In the genomic region with DNA sequence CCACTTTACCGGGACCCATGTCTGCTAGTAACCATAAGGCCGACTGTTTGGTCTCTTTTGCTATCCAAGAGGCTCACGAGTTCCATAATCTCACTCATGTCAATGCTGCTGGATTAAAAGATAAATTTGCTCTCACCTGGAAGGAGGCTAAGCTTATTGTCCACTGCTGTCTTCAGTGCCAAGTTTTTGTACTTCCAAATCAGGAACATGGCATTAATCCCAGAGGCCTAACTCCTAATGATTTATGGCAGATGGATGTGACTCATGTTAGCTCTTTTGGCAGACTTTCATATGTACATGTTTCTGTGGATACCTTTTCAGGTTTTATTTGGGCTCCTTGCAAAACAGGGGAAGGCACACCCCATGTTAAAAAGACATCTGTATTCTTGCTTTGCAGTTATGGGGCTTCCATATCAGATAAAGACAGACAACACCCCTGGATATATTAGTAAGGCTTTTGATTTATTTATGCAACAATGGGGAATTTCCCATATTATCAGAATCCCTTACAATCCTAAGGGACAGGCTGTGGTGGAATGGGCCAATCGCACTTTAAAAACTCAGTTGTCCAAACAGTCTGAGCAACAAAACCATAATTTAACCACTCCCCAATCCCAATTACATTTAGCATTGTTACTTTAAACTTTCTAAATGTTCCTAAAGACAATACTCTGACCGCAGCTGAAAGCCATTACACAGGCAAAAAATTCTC, we compare ENCODE assay signal across 14 cellular contexts.
A peak's percentile ranks its signal among the peaks of the same experiment; 100 is the strongest.
DNase-seq lines count a peak whose midpoint lies in the region; ATAC-seq, FAIRE-seq and TF ChIP-seq lines count a peak whose summit lies in the region.
"Had no signal": no experiment of that assay in that cellular context is flagged by ENCODE, and none has a peak within 500 bp of the region (broad histone marks: within the 10 kb centered on the region; RNA-seq: fewer than 3 reads in every experiment).

No MANE protein-coding gene starts in this region.

- DNase-seq in EL (peak; percentile 63), NCI-H2081 treated with DMSO at 0.1 percent for 48 hours (lab: John Stamatoyannopoulos, UW) (peak; percentile 45), bronchial epithelial cell (ENCODE audit: low read depth) (peak; percentile 90), erythroblast (lab: John Stamatoyannopoulos, UW) (no peak), left lobe of liver (ENCODE audit: low spot score) (no peak)
- DNase-seq in activated T-cell treated with anti-CD3 and anti-CD28 coated beads, Interleukin-2, amount 50 U/mL, for 24 hours = no peak
- no peak for DNase-seq in activated T-cell treated with anti-CD3 and anti-CD28 coated beads, Interleukin-2, amount 50 U/mL, for 1 hour
- DNase-seq: activated CD4-positive, alpha-beta T cell treated with anti-CD3 and anti-CD28 coated beads, Interleukin-2, amount 50 U/mL, for 4 hours; hypothalamus; naive thymus-derived CD8-positive, alpha-beta T cell; SIG-M5; stimulated activated CD4-positive, alpha-beta T cell treated with anti-CD3 and anti-CD28 coated beads, Interleukin-4, amount 100 ng/mL, for 1 hour had no signal

- no peak overlapping the region for H3K4me3 ChIP-seq in bronchial epithelial cell (ENCODE audit: low read depth, low read length)
- H3K4me3 ChIP-seq: breast epithelium had no signal

- TF ChIP-seq CTCF in bronchial epithelial cell (IDR thresholded peaks at IDR 0.05; ENCODE audit: insufficient read depth, low read length, severe bottlenecking) = no peak
- no peak for TF ChIP-seq CTCF in nephron (IDR thresholded peaks at IDR 0.05; ENCODE audit: unreplicated experiment in 3 of 3)

- H3K9me3 Mint-ChIP-seq in nephron = peaks cover 32% of the 10 kb centered on the region
- peaks cover 30% of the 10 kb centered on the region for H3K9me3 Mint-ChIP-seq in activated T-cell treated with anti-CD3 and anti-CD28 coated beads, Interleukin-2, amount 50 U/mL, for 24 hours

- peaks cover 34% of the 10 kb centered on the region for H3K4me1 Mint-ChIP-seq in nephron
- no peaks in the 10 kb centered on the region for H3K4me1 Mint-ChIP-seq in activated T-cell treated with anti-CD3 and anti-CD28 coated beads, Interleukin-2, amount 50 U/mL, for 24 hours (ENCODE audit: low read depth)
- H3K4me1 Mint-ChIP-seq: naive thymus-derived CD8-positive, alpha-beta T cell had no signal

- no peaks in the 10 kb centered on the region for H3K36me3 Mint-ChIP-seq in nephron (ENCODE audit: low read depth)
- no peaks in the 10 kb centered on the region for H3K36me3 Mint-ChIP-seq in activated T-cell treated with anti-CD3 and anti-CD28 coated beads, Interleukin-2, amount 50 U/mL, for 24 hours (ENCODE audit: low read depth)

- ATAC-seq in left lobe of liver = no peak
- ATAC-seq: naive thymus-derived CD8-positive, alpha-beta T cell had no signal

- peaks cover 9% of the 10 kb centered on the region for H3K27me3 Mint-ChIP-seq in nephron (ENCODE audit: low read depth)
- H3K27me3 Mint-ChIP-seq in activated T-cell treated with anti-CD3 and anti-CD28 coated beads, Interleukin-2, amount 50 U/mL, for 24 hours = peaks cover 6% of the 10 kb centered on the region

- TF ChIP-seq POLR2A in erythroblast (IDR thresholded peaks at IDR 0.05; ENCODE audit: low read length) = no peak

- peak overlapping the region in 2 of 3 experiments; percentile 39 to 51 for H3K27ac Mint-ChIP-seq in nephron
- H3K27ac Mint-ChIP-seq in activated T-cell treated with anti-CD3 and anti-CD28 coated beads, Interleukin-2, amount 50 U/mL, for 24 hours = no peak overlapping the region

- no peaks in the 10 kb centered on the region for H3K27me3 ChIP-seq in bronchial epithelial cell (ENCODE audit: control insufficient read depth, insufficient read depth, low read length)
- H3K27me3 ChIP-seq: breast epithelium had no signal

- H3K36me3 ChIP-seq in bronchial epithelial cell (ENCODE audit: control insufficient read depth, insufficient read depth, low read length) = no peaks in the 10 kb centered on the region
- H3K36me3 ChIP-seq: breast epithelium had no signal

- no peak for FAIRE-seq in bronchial epithelial cell (lab: Jason Lieb, UNC)

- no peak overlapping the region for H3K4me3 Mint-ChIP-seq in nephron
- H3K4me3 Mint-ChIP-seq in activated T-cell treated with anti-CD3 and anti-CD28 coated beads, Interleukin-2, amount 50 U/mL, for 24 hours = no peak overlapping the region
- H3K4me3 Mint-ChIP-seq: naive thymus-derived CD8-positive, alpha-beta T cell had no signal

Comparison
In these comparisons a context has a peak if more than half of its experiments do, and no peak if none do; other contexts are left out.
1. DNase-seq: peak in EL (single experiment), NCI-H2081 treated with DMSO at 0.1 percent for 48 hours (single experiment) and bronchial epithelial cell (single experiment); none in erythroblast (0 of 2), activated T-cell treated with anti-CD3 and anti-CD28 coated beads, Interleukin-2, amount 50 U/mL, for 24 hours (single experiment), left lobe of liver (single experiment) and activated T-cell treated with anti-CD3 and anti-CD28 coated beads, Interleukin-2, amount 50 U/mL, for 1 hour (single experiment).